Comparison of ENCODE assay signal across 22 cellular contexts in the genomic region with DNA sequence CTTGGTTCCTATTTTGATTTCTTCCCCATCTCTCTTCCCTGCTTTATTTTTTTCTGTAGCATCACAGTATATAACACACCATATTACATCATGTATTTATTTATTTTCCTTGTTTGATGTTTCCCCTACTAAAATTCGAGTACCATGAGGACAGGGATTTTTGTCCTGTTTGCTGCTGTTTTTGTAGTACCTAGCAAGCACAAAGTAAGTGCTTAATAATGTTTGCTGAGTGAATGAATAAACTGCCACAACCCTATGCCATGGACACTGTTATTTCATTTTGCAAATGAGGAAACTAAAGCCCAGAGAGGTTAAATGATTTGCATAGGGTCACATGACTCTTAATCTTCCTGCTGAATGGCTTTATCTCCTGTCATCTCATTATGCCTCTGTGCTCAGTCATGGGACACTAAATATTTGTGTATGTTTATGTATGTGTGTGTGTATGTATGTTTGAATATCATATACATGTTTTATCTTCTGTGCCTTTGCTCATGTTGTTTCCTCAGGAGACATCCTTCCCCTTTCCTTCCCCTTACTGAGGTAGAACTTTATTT. TPM values are rescaled to one million over a fixed set of nuclear protein-coding genes. Genes with fewer than 3 reads are reported as not detected.
DNase-seq lines count a peak whose midpoint lies in the region; ATAC-seq and TF ChIP-seq lines count a peak whose summit lies in the region.
"Had no signal": no experiment of that assay in that cellular context is flagged by ENCODE, and none has a peak within 500 bp of the region (broad histone marks: within the 10 kb centered on the region; RNA-seq: fewer than 3 reads in every experiment).

No MANE protein-coding gene starts in this region.

- H3K9ac ChIP-seq in SK-N-MC (ENCODE audit: insufficient read length) (no peak overlapping the region), endodermal cell (ENCODE audit: extremely low read depth, low read length, poor library complexity, severe bottlenecking) (no peak overlapping the region)
- H3K9ac ChIP-seq: BLaER1, KMS-11 had no signal

- WGBS in endodermal cell (ENCODE audit: insufficient coverage in 1 of 2, insufficient read length in 1 of 2), 2 experiments, result 71% methylated on average over 1 of the region's 1 CpG; no CpG with 5 or more reads in 1 of the 2 experiments

- H3K36me3 Mint-ChIP-seq in endodermal cell (ENCODE audit: low read depth) (no peaks in the 10 kb centered on the region), glutamatergic neuron (ENCODE audit: unreplicated experiment) (no peaks in the 10 kb centered on the region)
- H3K36me3 Mint-ChIP-seq: activated naive CD4-positive, alpha-beta T cell treated with anti-CD3 and anti-CD28 coated beads, Interleukin-2, amount 10 ng/mL, durations not matched to agents 7 days and 5 days had no signal

- 0 out of 2 replicates have a peak overlapping the region, but pooled peaks have one; percentile 1 for H3K27ac ChIP-seq in SK-N-MC
- H3K27ac ChIP-seq in endodermal cell (ENCODE audit: low read depth, low read length), result no peak overlapping the region
- no peak overlapping the region for H3K27ac ChIP-seq in effector memory CD4-positive, alpha-beta T cell (ENCODE audit: insufficient read depth, low read length, poor library complexity, severe bottlenecking)
- H3K27ac ChIP-seq: BLaER1, KMS-11 had no signal

- H3K27me3 Mint-ChIP-seq in endodermal cell (ENCODE audit: insufficient read depth) (no peaks in the 10 kb centered on the region), glutamatergic neuron (ENCODE audit: unreplicated experiment) (peaks cover 3% of the 10 kb centered on the region)
- H3K27me3 Mint-ChIP-seq: activated naive CD4-positive, alpha-beta T cell treated with anti-CD3 and anti-CD28 coated beads, Interleukin-2, amount 10 ng/mL, durations not matched to agents 7 days and 5 days; activated T-cell treated with anti-CD3 and anti-CD28 coated beads, Interleukin-2, amount 50 U/mL, for 24 hours; T-helper 17 cell had no signal

- DNase-seq in SKM-1 (lab: John Stamatoyannopoulos, UW; ENCODE audit: unreplicated experiment) (peak; percentile 6), SKM-1 treated with dmso at 0.1 percent for 144 hours (lab: John Stamatoyannopoulos, UW; ENCODE audit: unreplicated experiment) (no peak), SK-N-MC (ENCODE audit: low read depth, low spot score) (no peak), endodermal cell (no peak), NK-92 (lab: John Stamatoyannopoulos, UW; ENCODE audit: unreplicated experiment) (no peak), glutamatergic neuron (no peak)
- no peak for DNase-seq in effector memory CD4-positive, alpha-beta T cell
- DNase-seq: activated naive CD4-positive, alpha-beta T cell treated with anti-CD3 and anti-CD28 coated beads, Interleukin-2, amount 10 ng/mL, durations not matched to agents 7 days and 5 days; activated T-cell treated with anti-CD3 and anti-CD28 coated beads, Interleukin-2, amount 50 U/mL, for 24 hours; caudate nucleus; dorsolateral prefrontal cortex; foreskin melanocyte; NCI-H1105 treated with DMSO at 0.1 percent for 48 hours; NCI-H2081; NCI-H446; SHP77; stimulated activated CD4-positive, alpha-beta T cell treated with anti-CD3 and anti-CD28 coated beads, Interleukin-4, amount 100 ng/mL, for 4 hours; T-helper 17 cell had no signal

- H3K4me3 Mint-ChIP-seq in endodermal cell (no peak overlapping the region), glutamatergic neuron (ENCODE audit: unreplicated experiment) (no peak overlapping the region)
- H3K4me3 Mint-ChIP-seq: activated naive CD4-positive, alpha-beta T cell treated with anti-CD3 and anti-CD28 coated beads, Interleukin-2, amount 10 ng/mL, durations not matched to agents 7 days and 5 days; activated T-cell treated with anti-CD3 and anti-CD28 coated beads, Interleukin-2, amount 50 U/mL, for 24 hours; T-helper 17 cell had no signal

- no peak for ATAC-seq in GM21528 (IDR thresholded peaks at IDR 0.05; ENCODE audit: low FRiP score, unreplicated experiment)
- ATAC-seq: T-helper 17 cell had no signal

- TF ChIP-seq CTCF in endodermal cell (conservative IDR thresholded peaks at IDR 0.05) (no peak), glutamatergic neuron (IDR thresholded peaks at IDR 0.05; ENCODE audit: partially characterized antibody, unreplicated experiment) (no peak)

- peaks cover 11% of the 10 kb centered on the region for H3K4me1 ChIP-seq in endodermal cell (ENCODE audit: control insufficient read depth, insufficient read depth, low read length)
- H3K4me1 ChIP-seq in effector memory CD4-positive, alpha-beta T cell (ENCODE audit: control insufficient read depth, insufficient read depth, low read length, poor library complexity, severe bottlenecking), result no peaks in the 10 kb centered on the region

- no peaks in the 10 kb centered on the region for H3K9me3 Mint-ChIP-seq in endodermal cell
- no peaks in the 10 kb centered on the region for H3K9me3 Mint-ChIP-seq in glutamatergic neuron (ENCODE audit: unreplicated experiment)
- H3K9me3 Mint-ChIP-seq: activated naive CD4-positive, alpha-beta T cell treated with anti-CD3 and anti-CD28 coated beads, Interleukin-2, amount 10 ng/mL, durations not matched to agents 7 days and 5 days; activated T-cell treated with anti-CD3 and anti-CD28 coated beads, Interleukin-2, amount 50 U/mL, for 24 hours had no signal

- H3K4me3 ChIP-seq in SK-N-MC (no peak overlapping the region), endodermal cell (ENCODE audit: low read length) (no peak overlapping the region)
- no peak overlapping the region for H3K4me3 ChIP-seq in effector memory CD4-positive, alpha-beta T cell (ENCODE audit: insufficient read depth, low read depth, low read length, poor library complexity, severe bottlenecking)
- H3K4me3 ChIP-seq: BLaER1, dorsolateral prefrontal cortex, lung had no signal

- H3K27ac Mint-ChIP-seq in endodermal cell (peak overlapping the region; percentile 8), glutamatergic neuron (ENCODE audit: unreplicated experiment) (no peak overlapping the region)
- H3K27ac Mint-ChIP-seq: activated naive CD4-positive, alpha-beta T cell treated with anti-CD3 and anti-CD28 coated beads, Interleukin-2, amount 10 ng/mL, durations not matched to agents 7 days and 5 days; activated T-cell treated with anti-CD3 and anti-CD28 coated beads, Interleukin-2, amount 50 U/mL, for 24 hours; T-helper 17 cell had no signal

- no peaks in the 10 kb centered on the region for H3K9me3 ChIP-seq in SK-N-MC (ENCODE audit: low read depth, low read length)
- no peaks in the 10 kb centered on the region for H3K9me3 ChIP-seq in endodermal cell (ENCODE audit: control insufficient read depth, low read length)
- H3K9me3 ChIP-seq in effector memory CD4-positive, alpha-beta T cell (ENCODE audit: control insufficient read depth, low read length), result no peaks in the 10 kb centered on the region
- H3K9me3 ChIP-seq: BLaER1 had no signal

- no peaks in the 10 kb centered on the region for H3K36me3 ChIP-seq in SK-N-MC (ENCODE audit: insufficient read depth, low read length)
- H3K36me3 ChIP-seq in endodermal cell (ENCODE audit: control insufficient read depth, insufficient read depth, low read length), result no peaks in the 10 kb centered on the region
- no peaks in the 10 kb centered on the region for H3K36me3 ChIP-seq in effector memory CD4-positive, alpha-beta T cell (ENCODE audit: control insufficient read depth, insufficient read depth, low read length)
- H3K36me3 ChIP-seq: BLaER1 had no signal

- no peaks in the 10 kb centered on the region for H3K27me3 ChIP-seq in endodermal cell (ENCODE audit: control insufficient read depth, insufficient read depth, low read length, poor library complexity, severe bottlenecking)
- H3K27me3 ChIP-seq in effector memory CD4-positive, alpha-beta T cell (replicated peaks; ENCODE audit: control insufficient read depth, insufficient read depth, low read length, poor library complexity, severe bottlenecking), result no peaks in the 10 kb centered on the region
- H3K27me3 ChIP-seq: BLaER1, dorsolateral prefrontal cortex had no signal

- peaks cover 50% of the 10 kb centered on the region for H3K4me1 Mint-ChIP-seq in endodermal cell
- no peaks in the 10 kb centered on the region for H3K4me1 Mint-ChIP-seq in glutamatergic neuron (ENCODE audit: low read depth, unreplicated experiment)
- H3K4me1 Mint-ChIP-seq: activated naive CD4-positive, alpha-beta T cell treated with anti-CD3 and anti-CD28 coated beads, Interleukin-2, amount 10 ng/mL, durations not matched to agents 7 days and 5 days had no signal

RNA-seq across cellular contexts. Expression of a gene that starts 26.1 kb away (rescaled TPM):
- total RNA-seq in endodermal cell (10 to 100 TPM; 58.5 to 62.6 TPM), glutamatergic neuron (ENCODE audit: unreplicated experiment) (68.9 TPM)
- 20.4 TPM for polyA plus RNA-seq in endodermal cell (2013, experiment 1 of 2)
- polyA plus RNA-seq in endodermal cell (2013, experiment 2 of 2), result 22.2 TPM
